In the genomic region with DNA sequence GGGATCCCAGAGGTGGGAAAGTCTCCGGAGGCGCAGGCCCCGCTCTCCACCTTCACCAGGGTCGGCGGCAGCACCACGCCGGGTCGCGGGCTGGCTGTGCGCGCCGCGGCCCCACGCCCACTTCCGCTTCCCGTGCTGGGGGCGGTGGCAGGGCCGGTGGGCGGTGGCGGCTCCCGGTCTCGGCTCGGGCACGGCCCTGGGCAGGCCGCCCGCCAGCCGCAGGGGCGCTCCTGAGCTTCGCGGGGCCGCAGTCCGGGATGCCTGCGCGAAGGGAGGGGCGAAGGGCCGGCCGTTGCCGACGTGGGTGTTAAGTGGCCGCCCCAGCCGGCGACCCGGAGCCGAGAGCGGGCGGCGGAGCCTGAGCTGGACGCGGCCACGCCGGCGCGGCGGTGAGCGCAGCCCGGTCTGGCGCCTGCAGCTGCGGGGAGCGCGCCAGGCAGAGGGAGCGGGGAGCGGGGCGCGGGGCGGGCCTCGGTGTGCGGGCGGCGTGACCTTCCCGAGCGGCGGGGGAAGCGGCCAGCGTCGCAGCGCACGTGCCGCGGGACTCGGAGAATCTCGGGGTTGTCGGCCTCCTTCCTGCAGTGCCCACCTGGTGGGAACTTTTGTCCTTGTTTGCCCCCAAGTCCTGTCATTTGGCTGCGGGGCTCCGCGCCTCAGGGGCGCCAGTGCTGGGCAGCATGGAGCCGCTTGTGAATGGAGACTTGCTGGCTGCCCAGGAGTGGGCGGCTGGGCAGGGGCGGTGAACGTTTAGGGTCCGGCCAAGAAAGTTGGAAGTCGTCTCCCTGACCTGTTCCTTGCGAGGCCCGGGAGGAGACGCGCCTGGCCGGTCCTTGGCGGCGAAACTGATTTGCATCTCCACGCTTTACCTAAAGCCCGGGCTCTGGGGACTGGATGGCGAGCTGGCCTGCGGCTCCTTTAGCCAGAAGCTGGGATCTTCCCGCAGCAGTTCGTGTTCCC, we compare ENCODE assay signal across 8 cellular contexts. TPM values are rescaled to one million over a fixed set of nuclear protein-coding genes. Genes with fewer than 3 reads are reported as not detected.
DNase-seq lines count a peak whose midpoint lies in the region; ATAC-seq and TF ChIP-seq lines count a peak whose summit lies in the region.

A gene (plus strand): TSS at position 337 of the 957 bp plus-strand sequence. CDS start 3,616 bp downstream, outside the sequence.

- H3K27me3 ChIP-seq in GM23248 (replicated peaks; ENCODE audit: insufficient read depth) = no peaks in the 10 kb centered on the region
- no peaks in the 10 kb centered on the region for H3K27me3 ChIP-seq in upper lobe of right lung

- peak within 1 kb of the TSS; percentile 83 for H3K4me2 ChIP-seq in GM23248 (ENCODE audit: unreplicated experiment)

- peaks cover 27% of the 10 kb centered on the region for H3F3A ChIP-seq in GM23248 (ENCODE audit: insufficient read depth)

- H3K4me1 Mint-ChIP-seq in activated naive CD8-positive, alpha-beta T cell treated with anti-CD3 and anti-CD28 coated beads, Interleukin-2, amount 50 U/mL, for 24 hours = peaks cover 57% of the 10 kb centered on the region

- WGBS in GM23248 (ENCODE audit: low coverage in 1 of 2, low lambda C conversion rate in 2 of 2, missing lambda C conversion rate in 2 of 2), 2 experiments = 0 to 1% methylated on average over 47 to 63 of the region's 105 CpGs

- H3K9me3 Mint-ChIP-seq in activated naive CD8-positive, alpha-beta T cell treated with anti-CD3 and anti-CD28 coated beads, Interleukin-2, amount 50 U/mL, for 24 hours = no peaks in the 10 kb centered on the region

- H3K9me3 ChIP-seq in GM23248 (ENCODE audit: low read depth) (no peaks in the 10 kb centered on the region), upper lobe of right lung (no peaks in the 10 kb centered on the region)

- H3K27ac ChIP-seq in GM23248 (peak within 1 kb of the TSS; percentile 72), upper lobe of right lung (peak within 1 kb of the TSS; percentile 83)

- H3K79me2 ChIP-seq in GM23248 (ENCODE audit: insufficient read depth) = peaks cover 13% of the 10 kb centered on the region

- POLR2A ChIA-PET in GM10248 (lab: Yijun Ruan, JAX) = interaction anchor here (0.5 to 1.4 kb wide), 2 partner anchors 144 to 271 kb away, joined by 4 read pairs; a partner anchor contains a TSS

- peak; percentile 43 for TF ChIP-seq CTCF in GM10248 (IDR thresholded peaks at IDR 0.05; ENCODE audit: control extremely low read depth, extremely low read depth, low read depth, missing control alignments)
- TF ChIP-seq CTCF in upper lobe of right lung (IDR thresholded peaks at IDR 0.05) = peak; percentile 35

- CTCF ChIA-PET in GM10248 (lab: Yijun Ruan, JAX) = interaction anchor here (0.9 to 6.0 kb wide), 16 partner anchors 9 to 265 kb away, joined by 3 to 63 read pairs (median 4); no protein-coding TSS in a partner anchor

- H3K4me3 ChIP-seq in GM23248 = peak within 1 kb of the TSS; percentile 83
- H3K4me3 ChIP-seq in upper lobe of right lung = peak within 1 kb of the TSS; percentile 69

- DNase-seq in GM10248 (ENCODE audit: extremely low spot score) = peak; percentile 89
- DNase-seq in GM23248 = peak; percentile 89
- peak; percentile 31 to 37 for DNase-seq in Kasumi-1 (lab: John Stamatoyannopoulos, UW)
- DNase-seq in SW 1271 (lab: John Stamatoyannopoulos, UW) = peak; percentile 52 to 71
- DNase-seq in activated naive CD8-positive, alpha-beta T cell treated with anti-CD3 and anti-CD28 coated beads, Interleukin-2, amount 50 U/mL, for 24 hours = peak; percentile 79
- peak; percentile 88 for DNase-seq in cardiac septum (ENCODE audit: low spot score)
- peak; percentile 30 for DNase-seq in pons (ENCODE audit: low spot score)
- peak; percentile 95 for DNase-seq in upper lobe of right lung

- H4K20me1 ChIP-seq in GM23248 (ENCODE audit: insufficient read depth) = no peaks in the 10 kb centered on the region

- H3K36me3 Mint-ChIP-seq in activated naive CD8-positive, alpha-beta T cell treated with anti-CD3 and anti-CD28 coated beads, Interleukin-2, amount 50 U/mL, for 24 hours (ENCODE audit: low read depth) = peaks cover 16% of the 10 kb centered on the region

- H3K27me3 Mint-ChIP-seq in activated naive CD8-positive, alpha-beta T cell treated with anti-CD3 and anti-CD28 coated beads, Interleukin-2, amount 50 U/mL, for 24 hours = no peaks in the 10 kb centered on the region

- H3K36me3 ChIP-seq in GM23248 (ENCODE audit: low read depth) (no peaks in the 10 kb centered on the region), upper lobe of right lung (no peaks in the 10 kb centered on the region)

- peak within 1 kb of the TSS; percentile 90 for H3K27ac Mint-ChIP-seq in activated naive CD8-positive, alpha-beta T cell treated with anti-CD3 and anti-CD28 coated beads, Interleukin-2, amount 50 U/mL, for 24 hours

- H3K9me2 ChIP-seq in GM23248 (ENCODE audit: insufficient read depth) = no peaks in the 10 kb centered on the region

- intact Hi-C loops in cardiac septum (cut with DNase I) = loop anchor here (2.0 to 10.0 kb wide), 2 partner anchors 135 to 273 kb away; no protein-coding TSS in a partner anchor
- intact Hi-C loops in upper lobe of right lung (cut with DNase I) = no loop called here

- peak; percentile 73 for ATAC-seq in activated naive CD8-positive, alpha-beta T cell treated with anti-CD3 and anti-CD28 coated beads, Interleukin-2, amount 50 U/mL, for 24 hours
- ATAC-seq in upper lobe of right lung = peak; percentile 98

- H3K4me3 Mint-ChIP-seq in activated naive CD8-positive, alpha-beta T cell treated with anti-CD3 and anti-CD28 coated beads, Interleukin-2, amount 50 U/mL, for 24 hours = peak within 1 kb of the TSS; percentile 82

- H3K9ac ChIP-seq in GM23248 = peak within 1 kb of the TSS; percentile 86

- H2AFZ ChIP-seq in GM23248 = peak within 1 kb of the TSS; percentile 92

- peaks cover 17% of the 10 kb centered on the region for H3K4me1 ChIP-seq in GM23248 (ENCODE audit: insufficient read depth)
- H3K4me1 ChIP-seq in upper lobe of right lung = peaks cover 10% of the 10 kb centered on the region

- in situ Hi-C loops in GM23248 (cut with MboI) = no loop called here

RNA-seq across cellular contexts. Expression of the gene that starts here (rescaled TPM):
- total RNA-seq in GM23248 (2014; rRNA removed; shearing (Covaris generic)) = 24.4 and 29.1 TPM in 2 replicates
- 12.6 and 12.7 TPM in 2 replicates for polyA plus RNA-seq in GM23248 (2016; fragmentation: Nextera tagmentation; extraction: Ambion mirVana)
- total RNA-seq in cardiac septum = 4.4 TPM
- 5.8 TPM for total RNA-seq in upper lobe of right lung

Comparison
In these comparisons a context has a peak if more than half of its experiments do, and no peak if none do; other contexts are left out.
1. Peak in every context shown above with its lines: DNase-seq, ATAC-seq, H3K4me3 ChIP-seq and H3K27ac ChIP-seq.
2. DNase-seq: peak in every context shown above with its lines; median percentile 95 in upper lobe of right lung; 89 in GM10248; 89 in GM23248; 88 in cardiac septum; 79 in activated naive CD8-positive, alpha-beta T cell treated with anti-CD3 and anti-CD28 coated beads, Interleukin-2, amount 50 U/mL, for 24 hours; 62 in SW 1271; 34 in Kasumi-1; 30 in pons.